In the genomic region with DNA sequence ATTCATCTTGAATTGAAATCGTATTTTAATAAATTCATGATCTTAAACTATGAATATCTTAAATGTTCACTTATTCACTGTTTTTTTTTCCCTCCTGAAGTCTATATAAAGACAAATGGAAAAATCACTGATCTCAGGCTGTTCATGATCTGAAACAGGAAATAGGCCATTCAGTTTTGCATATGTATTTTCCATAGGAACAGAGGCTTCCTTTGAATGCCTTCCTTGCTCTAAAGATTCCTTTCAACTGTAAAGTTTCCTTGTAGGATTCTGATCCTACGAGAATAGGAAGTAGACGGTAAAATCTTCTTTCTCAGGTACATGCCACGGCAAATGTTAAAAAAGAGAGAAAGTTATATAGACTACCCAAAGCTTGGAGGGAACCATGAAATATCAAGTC, we compare ENCODE assay signal across 23 cellular contexts.
"Had no signal": no experiment of that assay in that cellular context is flagged by ENCODE, and none has a peak within 500 bp of the region (broad histone marks: within the 10 kb centered on the region; RNA-seq: fewer than 3 reads in every experiment).

No MANE protein-coding gene starts in this region.

- H3K9me3 Mint-ChIP-seq: stimulated activated memory B cell treated with anti-CD40 and anti-IgM and Interleukin-4, amounts not matched to agents 10 μg/mL and 1 μg/mL and 100 μg/mL, for 72 hours; stimulated activated naive CD8-positive, alpha-beta T cell treated with anti-CD3 and anti-CD28 coated beads, Interleukin-15, Interleukin-2, amounts not matched to agents 100 ng/mL and 50 ng/mL, for 24 hours had no signal

- ATAC-seq: left colon; left ventricle myocardium superior; right lobe of liver; stimulated activated memory B cell treated with anti-CD40 and anti-IgM and Interleukin-4, amounts not matched to agents 10 μg/mL and 1 μg/mL and 100 μg/mL, for 72 hours; upper lobe of right lung had no signal

- H3K4me1 Mint-ChIP-seq: naive B cell; stimulated activated memory B cell treated with anti-CD40 and anti-IgM and Interleukin-4, amounts not matched to agents 10 μg/mL and 1 μg/mL and 100 μg/mL, for 72 hours had no signal

- H3K4me3 Mint-ChIP-seq: naive B cell; nephron; stimulated activated memory B cell treated with anti-CD40 and anti-IgM and Interleukin-4, amounts not matched to agents 10 μg/mL and 1 μg/mL and 100 μg/mL, for 72 hours; stimulated activated naive CD8-positive, alpha-beta T cell treated with anti-CD3 and anti-CD28 coated beads, Interleukin-15, Interleukin-2, amounts not matched to agents 100 ng/mL and 50 ng/mL, for 24 hours had no signal

- H2AFZ ChIP-seq: parathyroid adenoma had no signal

- H3K36me3 Mint-ChIP-seq: naive B cell; stimulated activated memory B cell treated with anti-CD40 and anti-IgM and Interleukin-4, amounts not matched to agents 10 μg/mL and 1 μg/mL and 100 μg/mL, for 72 hours had no signal

- H3K9me3 ChIP-seq: esophagus squamous epithelium, prostate gland, right lobe of liver, spleen, tibial nerve, upper lobe of right lung, vagina had no signal

- H3K36me3 ChIP-seq: esophagus squamous epithelium, prostate gland, right lobe of liver, spleen, tibial nerve, upper lobe of right lung, vagina had no signal

- H3K27me3 ChIP-seq: esophagus squamous epithelium, right lobe of liver, spleen, tibial nerve, upper lobe of right lung, vagina had no signal

- DNase-seq: dermis blood vessel endothelial cell; esophagus squamous epithelium; foreskin fibroblast; hypothalamus; left colon; left ventricle myocardium superior; mesenchymal stem cell; naive B cell; retina; right lobe of liver; spleen; stimulated activated CD4-positive, alpha-beta T cell treated with anti-CD3 and anti-CD28 coated beads, Interleukin-15, amount 100 ng/mL, for 24 hours; stimulated activated CD4-positive, alpha-beta T cell treated with anti-CD3 and anti-CD28 coated beads, Interleukin-1b, Interleukin-23, amount 100 ng/mL, for 48 hours; stimulated activated CD4-positive, alpha-beta T cell treated with anti-CD3 and anti-CD28 coated beads, Interleukin-4, amount 100 ng/mL, for 24 hours; upper lobe of right lung had no signal

- H3K4me3 ChIP-seq: esophagus squamous epithelium, lung, prostate gland, right lobe of liver, spleen, tibial nerve, upper lobe of right lung, vagina had no signal

- H3K9ac ChIP-seq: parathyroid adenoma had no signal

- H3K4me1 ChIP-seq: esophagus squamous epithelium, parathyroid adenoma, prostate gland, spleen, tibial nerve, upper lobe of right lung, vagina had no signal

- H3K27ac Mint-ChIP-seq: nephron; stimulated activated memory B cell treated with anti-CD40 and anti-IgM and Interleukin-4, amounts not matched to agents 10 μg/mL and 1 μg/mL and 100 μg/mL, for 72 hours; stimulated activated naive CD8-positive, alpha-beta T cell treated with anti-CD3 and anti-CD28 coated beads, Interleukin-15, Interleukin-2, amounts not matched to agents 100 ng/mL and 50 ng/mL, for 24 hours had no signal

- H3K27ac ChIP-seq: esophagus squamous epithelium, parathyroid adenoma, prostate gland, right lobe of liver, spleen, tibial nerve, upper lobe of right lung, vagina had no signal
